In the genomic region with DNA sequence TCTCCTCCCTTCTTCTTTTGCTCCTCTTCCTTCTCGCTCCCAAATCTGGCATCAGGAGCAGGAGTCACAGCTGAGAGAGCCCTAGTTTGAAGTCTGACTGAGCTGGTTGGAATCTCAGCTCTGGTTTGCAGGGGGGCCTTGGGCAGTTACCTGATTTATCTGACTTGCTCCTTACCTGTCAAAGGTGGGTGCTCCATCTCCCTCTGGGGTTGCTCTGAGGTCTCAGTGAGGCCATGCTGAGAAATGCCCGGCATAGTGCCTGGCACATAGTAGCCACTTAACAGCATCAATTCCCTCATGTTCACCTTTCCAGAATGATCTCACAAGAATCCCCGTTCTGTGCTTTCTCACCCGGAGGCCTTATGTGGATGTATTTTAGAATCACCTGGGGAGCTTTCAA, we compare ENCODE assay signal across 19 cellular contexts.
"Had no signal": no experiment of that assay in that cellular context is flagged by ENCODE, and none has a peak within 500 bp of the region (broad histone marks: within the 10 kb centered on the region; RNA-seq: fewer than 3 reads in every experiment).

No MANE protein-coding gene starts in this region.

- H3K9me3 ChIP-seq: MG63, SJSA1 had no signal

- H3K27me3 ChIP-seq: MG63, SJSA1 had no signal

- H3K4me3 ChIP-seq: MG63, SJSA1, SK-N-MC had no signal

- H3K4me1 ChIP-seq: SJSA1 had no signal

- DNase-seq: KBM-7, MG63, NCI-H1092, NCI-H1105 treated with DMSO at 0.1 percent for 48 hours, NCI-H1417 treated with DMSO at 0.1 percent for 48 hours, NCI-H146, NCI-H1694 treated with DMSO at 0.1 percent for 48 hours, NCI-H1930, NCI-H2081, NCI-H2107, NCI-H2227 treated with DMSO at 0.1 percent for 48 hours, NCI-H524, NCI-H526 treated with DMSO at 0.1 percent for 48 hours, NCI-H748 treated with DMSO at 0.1 percent for 48 hours, Right ventricle myocardium superior, RPMI8226, SIG-M5 had no signal

- H3K27ac ChIP-seq: SJSA1, SK-N-MC had no signal

- H3K36me3 ChIP-seq: MG63, SJSA1 had no signal
